ENCODE assay signal across 1 cellular context in genomic region chr19:1221141-1221903, GRCh38.
A peak's percentile ranks its signal among the peaks of the same experiment; 100 is the strongest.
TF ChIP-seq lines count a peak whose summit lies in the region.

No MANE protein-coding gene starts in this region.

TF ChIP-seq in H1, 55 proteins besides CTCF, POLR2A, EP300 and RAD21:
- TF ChIP-seq GABPA (IDR thresholded peaks at IDR 0.05; ENCODE audit: borderline replicate concordance, insufficient read depth, low read length), result peak; percentile 74; the same call in 1 of the 2 replicates
- TF ChIP-seq TEAD4 (IDR thresholded peaks at IDR 0.05; ENCODE audit: low read depth, low read length), result no peak
